ENCODE assay signal across 8 cellular contexts in the genomic region with DNA sequence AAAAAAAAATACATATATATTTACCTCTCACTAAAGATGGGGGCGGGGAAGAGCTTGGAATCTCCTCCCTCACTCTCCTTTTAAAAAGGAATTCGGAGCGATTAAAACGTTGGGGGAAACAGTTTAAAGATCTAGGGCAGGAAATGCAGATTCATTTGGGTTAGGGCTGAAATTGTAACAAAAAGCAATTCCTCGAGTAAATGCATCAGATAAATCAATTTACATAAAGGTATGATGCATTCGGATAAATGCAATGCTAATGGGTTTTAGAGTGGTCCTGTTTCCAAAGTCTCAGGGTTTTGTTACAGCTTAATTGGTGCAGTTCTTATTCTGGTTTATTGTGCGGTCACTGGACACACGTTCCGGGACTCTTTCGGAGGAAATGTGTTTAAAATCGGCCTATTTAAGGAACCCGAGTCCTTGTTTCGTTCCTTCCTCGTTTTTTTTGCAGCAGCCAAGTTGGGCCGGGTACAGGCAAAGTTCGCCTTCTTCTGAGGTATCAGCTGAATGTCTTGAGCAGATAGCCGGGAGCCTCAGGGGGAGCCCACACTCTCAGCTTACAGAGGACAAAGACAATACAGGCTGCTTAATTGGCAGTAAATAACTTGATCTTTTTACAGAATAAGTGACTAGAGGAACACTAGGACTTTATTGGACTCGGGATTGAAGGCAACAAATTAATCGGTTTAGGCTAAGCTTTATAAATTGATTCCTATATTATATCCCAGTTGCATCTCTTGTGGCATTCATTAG. TPM values are rescaled to one million over a fixed set of nuclear protein-coding genes. Genes with fewer than 3 reads are reported as not detected.
DNase-seq lines count a peak whose midpoint lies in the region; ATAC-seq and TF ChIP-seq lines count a peak whose summit lies in the region.

No MANE protein-coding gene starts in this region.

- H3K4ac ChIP-seq in trophoblast cell (ENCODE audit: low read depth, low read length), result peak overlapping the region; percentile 64

- ATAC-seq in activated naive CD8-positive, alpha-beta T cell treated with anti-CD3 and anti-CD28 coated beads, Interleukin-2, amount 10 ng/mL, durations not matched to agents 7 days and 5 days (ENCODE audit: low read depth), result no peak
- ATAC-seq in heart right ventricle, result no peak
- ATAC-seq in HG03521 (IDR thresholded peaks at IDR 0.05; ENCODE audit: unreplicated experiment), result no peak
- ATAC-seq in HG02763 (IDR thresholded peaks at IDR 0.05; ENCODE audit: unreplicated experiment), result no peak

- DNase-seq in NCI-H1417 (lab: John Stamatoyannopoulos, UW) (peak in 2 of 3 experiments; percentile 16 to 68), NCI-H1417 treated with DMSO at 0.1 percent for 48 hours (lab: John Stamatoyannopoulos, UW) (no peak), NAMALWA (ENCODE audit: low spot score) (peak; percentile 68), heart right ventricle (peak in 1 of 2 donors; percentile 17), trophoblast cell (peak in 1 of 2 donors; percentile 38)
- DNase-seq in activated naive CD8-positive, alpha-beta T cell treated with anti-CD3 and anti-CD28 coated beads, Interleukin-2, amount 10 ng/mL, durations not matched to agents 7 days and 5 days, result peak; percentile 47

- peak overlapping the region; percentile 98 for H3K4me3 Mint-ChIP-seq in activated naive CD8-positive, alpha-beta T cell treated with anti-CD3 and anti-CD28 coated beads, Interleukin-2, amount 10 ng/mL, durations not matched to agents 7 days and 5 days

- H2AK5ac ChIP-seq in trophoblast cell (ENCODE audit: low read length), result no peak overlapping the region

- peaks cover 31% of the 10 kb centered on the region for H3K79me1 ChIP-seq in trophoblast cell (ENCODE audit: low read length)

- peak overlapping the region; percentile 98 for H3K27ac Mint-ChIP-seq in activated naive CD8-positive, alpha-beta T cell treated with anti-CD3 and anti-CD28 coated beads, Interleukin-2, amount 10 ng/mL, durations not matched to agents 7 days and 5 days

- H3K4me1 Mint-ChIP-seq in activated naive CD8-positive, alpha-beta T cell treated with anti-CD3 and anti-CD28 coated beads, Interleukin-2, amount 10 ng/mL, durations not matched to agents 7 days and 5 days, result peaks cover 40% of the 10 kb centered on the region

- no peak for TF ChIP-seq CTCF in heart right ventricle (IDR thresholded peaks at IDR 0.05)

- peak overlapping the region; percentile 75 for H3K9ac ChIP-seq in trophoblast cell (ENCODE audit: low read length)

- H3K27ac ChIP-seq in heart right ventricle (peak overlapping the region; percentile 91 to 97 (median 96)), trophoblast cell (ENCODE audit: low read depth, low read length) (peak overlapping the region; percentile 77)

- H3K9me3 Mint-ChIP-seq in activated naive CD8-positive, alpha-beta T cell treated with anti-CD3 and anti-CD28 coated beads, Interleukin-2, amount 10 ng/mL, durations not matched to agents 7 days and 5 days, result no peaks in the 10 kb centered on the region

- no peak overlapping the region for H3K23ac ChIP-seq in trophoblast cell (ENCODE audit: low read length)

- H3K27me3 Mint-ChIP-seq in activated naive CD8-positive, alpha-beta T cell treated with anti-CD3 and anti-CD28 coated beads, Interleukin-2, amount 10 ng/mL, durations not matched to agents 7 days and 5 days, result peaks cover 2% of the 10 kb centered on the region

- no peak overlapping the region for H2AFZ ChIP-seq in trophoblast cell (ENCODE audit: insufficient read depth, low read length, poor library complexity)

- WGBS in heart right ventricle, 2 donors, result 1% methylated on average over 19 of the region's 19 CpGs
- WGBS in trophoblast cell (ENCODE audit: extremely low coverage, insufficient coverage, insufficient read length), result no CpG with 5 or more reads among the region's 19 CpGs

- peak overlapping the region; percentile 51 for H4K91ac ChIP-seq in trophoblast cell (ENCODE audit: low read depth, low read length)

- H4K12ac ChIP-seq in trophoblast cell (ENCODE audit: low read depth, low read length), result no peak overlapping the region

- H2BK120ac ChIP-seq in trophoblast cell (ENCODE audit: insufficient read depth, low read length, poor library complexity), result peak overlapping the region; percentile 46

- intact Hi-C loops in heart right ventricle (cut with DNase I), result loop anchor here in 3 of 10 donors (5.0 to 10.0 kb wide), 7 partner anchors 72 to 946 kb away; no protein-coding TSS in a partner anchor

- H2BK5ac ChIP-seq in trophoblast cell (ENCODE audit: low read depth, low read length, poor library complexity), result peak overlapping the region; percentile 70

- POLR2A ChIA-PET in activated naive CD8-positive, alpha-beta T cell treated with anti-CD3 and anti-CD28 coated beads, Interleukin-2, amount 10 ng/mL, durations not matched to agents 7 days and 5 days (lab: Charles Lee), result interaction anchor here (0.5 to 1.7 kb wide), 6 partner anchors 23 to 1374 kb away, joined by 3 to 6 read pairs (median 4); a partner anchor contains a TSS

- H3K14ac ChIP-seq in trophoblast cell (ENCODE audit: low read length), result peak overlapping the region; percentile 40

- H3K4me3 ChIP-seq in heart right ventricle (peak overlapping the region; percentile 64 to 88 (median 82)), trophoblast cell (ENCODE audit: low read depth, low read length) (peak overlapping the region; percentile 69)

- peaks cover 17% of the 10 kb centered on the region for H3K79me2 ChIP-seq in trophoblast cell (ENCODE audit: control insufficient read depth, insufficient read depth, low read length, poor library complexity)

- H3K36me3 Mint-ChIP-seq in activated naive CD8-positive, alpha-beta T cell treated with anti-CD3 and anti-CD28 coated beads, Interleukin-2, amount 10 ng/mL, durations not matched to agents 7 days and 5 days, result peaks cover 12% of the 10 kb centered on the region

- peaks cover 0 to 8% (median 0%) of the 10 kb centered on the region in 9 donors for H3K36me3 ChIP-seq in heart right ventricle
- H3K36me3 ChIP-seq in trophoblast cell (ENCODE audit: control insufficient read depth in 1 of 2, insufficient read depth in 2 of 2, low read length in 2 of 2), result peaks cover 8% of the 10 kb centered on the region in 2 experiments

- peaks cover 0 to 54% (median 35%) of the 10 kb centered on the region in 9 donors for H3K4me1 ChIP-seq in heart right ventricle
- H3K4me1 ChIP-seq in trophoblast cell (ENCODE audit: control insufficient read depth in 1 of 2, insufficient read depth in 2 of 2, low read length in 2 of 2), result peaks cover 12 to 15% of the 10 kb centered on the region in 2 experiments

- H3K4me2 ChIP-seq in trophoblast cell (ENCODE audit: low read length), result peak overlapping the region; percentile 89

- H2BK12ac ChIP-seq in trophoblast cell (ENCODE audit: low read length), result no peak overlapping the region

- H3K9me3 ChIP-seq in heart right ventricle, result no peaks in the 10 kb centered on the region
- no peaks in the 10 kb centered on the region for H3K9me3 ChIP-seq in trophoblast cell (ENCODE audit: insufficient read depth, low read depth, low read length)

- H4K8ac ChIP-seq in trophoblast cell (ENCODE audit: low read depth, low read length), result peak overlapping the region; percentile 17

- no peak overlapping the region for H3K18ac ChIP-seq in trophoblast cell (ENCODE audit: low read length)

- H3K27me3 ChIP-seq in heart right ventricle (no peaks in the 10 kb centered on the region), trophoblast cell (ENCODE audit: insufficient read depth, low read length) (no peaks in the 10 kb centered on the region)

RNA-seq across cellular contexts. Expression of a gene that starts 1.7 kb away (rescaled TPM):
- 10 to 100 TPM; 35.7 to 43.1 TPM for total RNA-seq in activated naive CD8-positive, alpha-beta T cell treated with anti-CD3 and anti-CD28 coated beads, Interleukin-2, amount 10 ng/mL, durations not matched to agents 7 days and 5 days
- total RNA-seq in heart right ventricle, result 10 to 100 TPM; 19.8 to 60.5 (median 27.7) TPM
- polyA plus RNA-seq in heart right ventricle, result 10 to 100 TPM; 20.5 to 50.2 TPM
- 197 TPM in 2 replicates for polyA plus RNA-seq in trophoblast cell (2013)
